In genomic region chr4:128796934-128797333, GRCh38 we compare ENCODE assay signal across 1 cellular context.
TF ChIP-seq lines count a peak whose summit lies in the region.

No MANE protein-coding gene starts in this region.

TF ChIP-seq in A549, 52 proteins besides CTCF, POLR2A, EP300 and RAD21 (continued from another document):
- TF ChIP-seq, protein P1, sequence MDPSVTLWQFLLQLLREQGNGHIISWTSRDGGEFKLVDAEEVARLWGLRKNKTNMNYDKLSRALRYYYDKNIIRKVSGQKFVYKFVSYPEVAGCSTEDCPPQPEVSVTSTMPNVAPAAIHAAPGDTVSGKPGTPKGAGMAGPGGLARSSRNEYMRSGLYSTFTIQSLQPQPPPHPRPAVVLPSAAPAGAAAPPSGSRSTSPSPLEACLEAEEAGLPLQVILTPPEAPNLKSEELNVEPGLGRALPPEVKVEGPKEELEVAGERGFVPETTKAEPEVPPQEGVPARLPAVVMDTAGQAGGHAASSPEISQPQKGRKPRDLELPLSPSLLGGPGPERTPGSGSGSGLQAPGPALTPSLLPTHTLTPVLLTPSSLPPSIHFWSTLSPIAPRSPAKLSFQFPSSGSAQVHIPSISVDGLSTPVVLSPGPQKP (IDR thresholded peaks at IDR 0.05; ENCODE audit: low read depth, low read length) = no peak
- TF ChIP-seq REST (IDR thresholded peaks at IDR 0.05) (no peak), FOSL2 (IDR thresholded peaks at IDR 0.05) (no peak), FOSL2 (CRISPR knock-in tag; IDR thresholded peaks at IDR 0.05) (peak; percentile 74), KDM1A (IDR thresholded peaks at IDR 0.05; ENCODE audit: low read depth) (no peak)
